In the genomic region with DNA sequence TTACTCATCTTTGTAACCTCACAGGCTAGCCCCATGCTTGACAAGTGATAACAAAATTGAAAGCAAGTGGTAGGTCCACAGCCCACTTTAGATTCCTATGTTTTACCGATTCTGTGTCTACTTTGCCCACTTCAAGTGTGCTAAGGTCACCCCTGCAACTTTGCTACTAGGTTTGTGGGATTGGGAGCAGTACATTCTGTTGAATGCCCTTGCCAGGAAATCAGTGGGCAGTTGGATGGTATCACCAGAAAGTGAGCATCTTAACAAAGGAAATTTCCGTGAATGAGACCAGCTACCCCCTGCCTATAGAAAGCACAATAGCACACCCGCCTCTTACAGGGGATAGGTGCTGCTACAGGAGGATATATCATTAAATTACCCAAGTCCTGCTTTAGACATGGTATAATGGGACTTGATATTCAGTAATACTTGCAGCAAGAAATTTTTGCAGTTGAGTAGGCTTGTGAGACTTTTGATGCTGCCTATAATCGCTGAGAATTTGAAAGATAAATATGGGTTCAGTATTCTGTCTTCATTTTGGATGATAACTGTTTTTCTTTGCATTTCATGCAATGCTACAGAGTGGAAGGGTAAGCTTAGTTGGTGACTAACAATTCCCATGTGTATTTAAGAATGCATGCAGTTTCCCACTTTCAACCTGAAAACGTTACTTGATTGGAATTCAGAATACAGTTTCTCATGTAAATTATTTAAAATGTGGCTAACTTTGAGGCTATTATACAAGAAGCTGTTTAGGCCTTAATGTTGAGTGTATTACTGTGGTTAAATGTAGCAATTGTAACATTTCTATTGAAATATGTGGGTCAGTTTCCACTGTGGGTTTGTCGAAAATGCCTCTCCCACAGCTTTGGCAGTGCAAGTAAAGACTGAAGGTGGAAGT, we compare ENCODE assay signal across 14 cellular contexts. TPM values are rescaled to one million over a fixed set of nuclear protein-coding genes. Genes with fewer than 3 reads are reported as not detected.
DNase-seq lines count a peak whose midpoint lies in the region; ATAC-seq and TF ChIP-seq lines count a peak whose summit lies in the region.
"Had no signal": no experiment of that assay in that cellular context is flagged by ENCODE, and none has a peak within 500 bp of the region (broad histone marks: within the 10 kb centered on the region; RNA-seq: fewer than 3 reads in every experiment).

No MANE protein-coding gene starts in this region.

- H3K36me3 Mint-ChIP-seq in T-helper 17 cell (ENCODE audit: low read depth) = no peaks in the 10 kb centered on the region
- H3K36me3 Mint-ChIP-seq: memory B cell had no signal

- peaks cover 4% of the 10 kb centered on the region for H3K36me3 ChIP-seq in left ventricle myocardium inferior
- H3K36me3 ChIP-seq: thoracic aorta had no signal

- H3K27me3 Mint-ChIP-seq in T-helper 17 cell = no peaks in the 10 kb centered on the region
- H3K27me3 Mint-ChIP-seq: memory B cell had no signal

- H3K4me1 Mint-ChIP-seq in T-helper 17 cell = peaks cover 17% of the 10 kb centered on the region
- H3K4me1 Mint-ChIP-seq: memory B cell had no signal

- intact Hi-C loops in left ventricle myocardium inferior (cut with micrococcal nuclease) (loop anchor here (5.0 kb wide), 1 partner anchor 134 kb away; no protein-coding TSS in a partner anchor), Right ventricle myocardium superior (cut with DNase I) (no loop called here)

- no peak for ATAC-seq in Right ventricle myocardium superior (ENCODE audit: poor library complexity)
- ATAC-seq in T-helper 17 cell = no peak
- no peak for ATAC-seq in GM18873 (IDR thresholded peaks at IDR 0.05; ENCODE audit: low FRiP score, unreplicated experiment)
- no peak for ATAC-seq in HG03432 (IDR thresholded peaks at IDR 0.05; ENCODE audit: unreplicated experiment)

- TF ChIP-seq CTCF in left ventricle myocardium inferior (IDR thresholded peaks at IDR 0.05; ENCODE audit: borderline replicate concordance) = no peak
- no peak for TF ChIP-seq CTCF in fibroblast of the aortic adventitia (IDR thresholded peaks at IDR 0.05; ENCODE audit: insufficient read depth, low read length)
- TF ChIP-seq CTCF in GM20000 (IDR thresholded peaks at IDR 0.05; ENCODE audit: extremely low read depth, missing control alignments) = no peak

- DNase-seq in left ventricle myocardium inferior (no peak), Right ventricle myocardium superior (no peak), T-helper 17 cell (no peak), fibroblast of the aortic adventitia (ENCODE audit: low read depth) (peak; percentile 87), midbrain (lab: John Stamatoyannopoulos, UW) (no peak), GM20000 (ENCODE audit: low spot score) (no peak)
- DNase-seq: activated naive CD4-positive, alpha-beta T cell treated with Interleukin-2 at 50 U/mL for 16 hours; heart left ventricle; NCI-H526 treated with DMSO at 0.1 percent for 48 hours had no signal

- no peak overlapping the region for H3K27ac Mint-ChIP-seq in T-helper 17 cell
- H3K27ac Mint-ChIP-seq: memory B cell had no signal

- H3K4me3 Mint-ChIP-seq in T-helper 17 cell = peak overlapping the region; percentile 25
- H3K4me3 Mint-ChIP-seq: memory B cell had no signal

- H3K27me3 ChIP-seq in left ventricle myocardium inferior (ENCODE audit: low read depth) = no peaks in the 10 kb centered on the region
- H3K27me3 ChIP-seq: heart left ventricle had no signal

- peaks cover 44% of the 10 kb centered on the region for H3K4me1 ChIP-seq in left ventricle myocardium inferior

- H3K9me3 ChIP-seq in left ventricle myocardium inferior (replicated peaks) (no peaks in the 10 kb centered on the region), T-helper 17 cell (ENCODE audit: control insufficient read depth, low read length, poor library complexity, severe bottlenecking) (no peaks in the 10 kb centered on the region)
- H3K9me3 ChIP-seq: heart left ventricle, thoracic aorta had no signal

- H3K4me3 ChIP-seq in left ventricle myocardium inferior (no peak overlapping the region), fibroblast of the aortic adventitia (ENCODE audit: low read depth, low read length) (no peak overlapping the region)
- H3K4me3 ChIP-seq: heart left ventricle, thoracic aorta had no signal

- peak overlapping the region; percentile 39 for H3K27ac ChIP-seq in left ventricle myocardium inferior (replicated peaks)
- H3K27ac ChIP-seq: C4-2B, thoracic aorta had no signal

RNA-seq across cellular contexts. Expression of gene EBLN2, which starts 9.5 kb away (rescaled TPM):
- total RNA-seq in left ventricle myocardium inferior (0.99 TPM), Right ventricle myocardium superior (1.2 TPM), T-helper 17 cell (10 to 100 TPM; 11.7 to 15.8 TPM), fibroblast of the aortic adventitia (ENCODE audit: low replicate concordance) (5.6 and 5.8 TPM in 2 replicates)
